Comparison of ENCODE assay signal across 8 cellular contexts in genomic region chr2:64283641-64284371, GRCh38.
DNase-seq lines count a peak whose midpoint lies in the region; ATAC-seq and TF ChIP-seq lines count a peak whose summit lies in the region.

No MANE protein-coding gene starts in this region.

- no peaks in the 10 kb centered on the region for H3K36me3 Mint-ChIP-seq in activated B cell treated with CpG ODN at 0.5 μM for 24 hours (ENCODE audit: low read depth)

- H3K9me3 ChIP-seq in mucosa of descending colon = no peaks in the 10 kb centered on the region
- no peaks in the 10 kb centered on the region for H3K9me3 ChIP-seq in tibial artery

- DNase-seq in activated CD4-positive, alpha-beta T cell treated with anti-CD3 and anti-CD28 coated beads for 48 hours = peak; percentile 27
- no peak for DNase-seq in activated CD4-positive, alpha-beta T cell treated with anti-CD3 and anti-CD28 coated beads for 1 hour
- DNase-seq in activated B cell treated with CpG ODN at 0.5 μM for 24 hours (no peak), mucosa of descending colon (no peak), tibial artery (no peak), COLO668 (lab: John Stamatoyannopoulos, UW; ENCODE audit: unreplicated experiment) (no peak), erythroblast (lab: John Stamatoyannopoulos, UW) (no peak)

- H3K27ac Mint-ChIP-seq in activated B cell treated with CpG ODN at 0.5 μM for 24 hours = no peak overlapping the region

- POLR2A ChIA-PET in activated B cell treated with CpG ODN at 0.5 μM for 24 hours (lab: Charles Lee) = interaction anchor here (1.0 to 1.3 kb wide), 2 partner anchors 42 to 69 kb away, joined by 3 to 7 read pairs; no protein-coding TSS in a partner anchor

- H3K4me3 ChIP-seq in mucosa of descending colon (no peak overlapping the region), tibial artery (no peak overlapping the region)

- no peaks in the 10 kb centered on the region for H3K9me3 Mint-ChIP-seq in activated B cell treated with CpG ODN at 0.5 μM for 24 hours

- H3K4me1 ChIP-seq in mucosa of descending colon (ENCODE audit: low read depth) = peaks cover 4% of the 10 kb centered on the region
- H3K4me1 ChIP-seq in tibial artery = peaks cover 0 to 26% (median 19%) of the 10 kb centered on the region in 4 donors

- TF ChIP-seq CTCF in activated B cell treated with CpG ODN at 0.5 μM for 24 hours (IDR thresholded peaks at IDR 0.05) (no peak), mucosa of descending colon (IDR thresholded peaks at IDR 0.05) (no peak), tibial artery (IDR thresholded peaks at IDR 0.05) (no peak)

- ATAC-seq in HG02763 (IDR thresholded peaks at IDR 0.05; ENCODE audit: unreplicated experiment) = peak; percentile 87
- peak; percentile 92 for ATAC-seq in activated B cell treated with CpG ODN at 0.5 μM for 24 hours (ENCODE audit: low read depth)
- peak; percentile 91 for ATAC-seq in mucosa of descending colon

- no peak for TF ChIP-seq POLR2A in erythroblast (IDR thresholded peaks at IDR 0.05; ENCODE audit: low read length)

- H3K4me1 Mint-ChIP-seq in activated B cell treated with CpG ODN at 0.5 μM for 24 hours = no peaks in the 10 kb centered on the region

- CTCF ChIA-PET in activated B cell treated with CpG ODN at 0.5 μM for 24 hours (lab: Charles Lee) = interaction anchor here (0.9 kb wide), 1 partner anchor 47 kb away, joined by 3 read pairs; no protein-coding TSS in a partner anchor

- H3K27me3 ChIP-seq in tibial artery = no peaks in the 10 kb centered on the region

- no peak overlapping the region for H3K4me3 Mint-ChIP-seq in activated B cell treated with CpG ODN at 0.5 μM for 24 hours

- H3K36me3 ChIP-seq in mucosa of descending colon (ENCODE audit: low read depth) (no peaks in the 10 kb centered on the region), tibial artery (no peaks in the 10 kb centered on the region)

- no peaks in the 10 kb centered on the region for H3K27me3 Mint-ChIP-seq in activated B cell treated with CpG ODN at 0.5 μM for 24 hours

- intact Hi-C loops in activated B cell treated with CpG ODN at 0.5 μM for 24 hours (cut with micrococcal nuclease) (no loop called here), mucosa of descending colon (cut with DNase I, micrococcal nuclease) (no loop called here), tibial artery (cut with DNase I; ENCODE audit: low total_unique reads) (no loop called here)

- H3K27ac ChIP-seq in tibial artery = peak overlapping the region in 1 of 2 donors; percentile 0
